Comparison of ENCODE assay signal across 27 cellular contexts in the genomic region with DNA sequence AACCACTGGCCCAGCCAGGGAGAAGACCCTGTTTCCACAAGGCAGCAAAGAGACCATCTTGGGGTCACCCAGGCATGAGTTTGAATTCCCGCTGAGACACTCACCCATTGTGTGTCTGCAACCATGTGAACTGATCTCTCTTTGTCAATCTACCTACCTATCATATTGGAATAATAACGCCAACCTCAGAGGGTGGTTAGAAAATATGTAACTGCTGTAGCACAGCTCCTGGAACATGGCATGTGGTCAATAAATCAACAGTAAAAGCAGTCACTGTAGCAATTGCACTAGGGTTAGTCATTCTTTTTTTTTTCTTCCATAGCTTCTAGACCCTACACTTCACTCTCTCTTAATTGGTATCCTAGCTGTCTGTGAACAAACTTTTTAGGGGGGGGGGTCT.
"Had no signal": no experiment of that assay in that cellular context is flagged by ENCODE, and none has a peak within 500 bp of the region (broad histone marks: within the 10 kb centered on the region; RNA-seq: fewer than 3 reads in every experiment).

No MANE protein-coding gene starts in this region.

- H3K27ac ChIP-seq: esophagus muscularis mucosa, heart right ventricle, ovary, right lobe of liver, suprapubic skin, transverse colon, VCaP had no signal

- H3K27me3 ChIP-seq: esophagus muscularis mucosa, heart right ventricle, ovary, right lobe of liver, suprapubic skin, transverse colon had no signal

- FAIRE-seq: bronchial epithelial cell, endothelial cell of umbilical vein, small intestine had no signal

- H3K27me3 Mint-ChIP-seq: activated naive CD4-positive, alpha-beta T cell treated with anti-CD3 and anti-CD28 coated beads, Interleukin-2, amount 10 ng/mL, durations not matched to agents 7 days and 5 days; activated naive CD8-positive, alpha-beta T cell treated with anti-CD3 and anti-CD28 coated beads, Interleukin-2, amount 50 U/mL, for 24 hours; memory B cell; stimulated activated naive CD8-positive, alpha-beta T cell treated with anti-CD3 and anti-CD28 coated beads, Interleukin-15, amount 100 ng/mL, for 72 hours had no signal

- H3K27ac Mint-ChIP-seq: activated naive CD4-positive, alpha-beta T cell treated with anti-CD3 and anti-CD28 coated beads, Interleukin-2, amount 10 ng/mL, durations not matched to agents 7 days and 5 days; activated naive CD8-positive, alpha-beta T cell treated with anti-CD3 and anti-CD28 coated beads, Interleukin-2, amount 50 U/mL, for 24 hours; memory B cell; naive thymus-derived CD8-positive, alpha-beta T cell; stimulated activated naive CD8-positive, alpha-beta T cell treated with anti-CD3 and anti-CD28 coated beads, Interleukin-15, amount 100 ng/mL, for 72 hours had no signal

- DNase-seq: activated CD4-positive, CD25-positive, alpha-beta regulatory T cell treated with anti-CD3 and anti-CD28 coated beads, Interleukin-2, amount 50 U/mL, for 72 hours; activated CD8-positive, alpha-beta memory T cell treated with anti-CD3 and anti-CD28 coated beads for 24 hours; activated CD8-positive, alpha-beta memory T cell treated with anti-CD3 and anti-CD28 coated beads, Interleukin-2, amount 50 U/mL, for 48 hours; activated effector memory CD4-positive, alpha-beta T cell treated with Interleukin-2 at 50 U/mL for 16 hours; activated naive CD4-positive, alpha-beta T cell treated with anti-CD3 and anti-CD28 coated beads, Interleukin-2, amount 10 ng/mL, durations not matched to agents 7 days and 5 days; activated naive CD8-positive, alpha-beta T cell treated with anti-CD3 and anti-CD28 coated beads, Interleukin-2, amount 50 U/mL, for 24 hours; activated T-cell treated with anti-CD3 and anti-CD28 coated beads, Interleukin-2, amount 50 U/mL, for 48 hours; cerebellar nuclear complex; dermis blood vessel endothelial cell; effector memory CD4-positive, alpha-beta T cell; heart right ventricle; kidney glomerular epithelial cell; left ventricle myocardium superior; naive thymus-derived CD8-positive, alpha-beta T cell; ovary; right lobe of liver; small intestine; stimulated activated CD4-positive, alpha-beta T cell treated with anti-CD3 and anti-CD28 coated beads, Interleukin-4, amount 100 ng/mL, for 1 hour; stimulated activated naive CD8-positive, alpha-beta T cell treated with anti-CD3 and anti-CD28 coated beads, Interleukin-15, amount 100 ng/mL, for 72 hours; T-helper 2 cell; transverse colon had no signal

- H3K9me3 ChIP-seq: esophagus muscularis mucosa, ovary, right lobe of liver, suprapubic skin had no signal

- H3K4me3 ChIP-seq: esophagus muscularis mucosa, heart right ventricle, ovary, right lobe of liver, suprapubic skin, transverse colon had no signal

- H3K4me1 ChIP-seq: esophagus muscularis mucosa, heart right ventricle, right lobe of liver, suprapubic skin, transverse colon had no signal

- H3K36me3 Mint-ChIP-seq: activated naive CD4-positive, alpha-beta T cell treated with anti-CD3 and anti-CD28 coated beads, Interleukin-2, amount 10 ng/mL, durations not matched to agents 7 days and 5 days; memory B cell; naive thymus-derived CD8-positive, alpha-beta T cell had no signal

- H3K4me1 Mint-ChIP-seq: activated naive CD4-positive, alpha-beta T cell treated with anti-CD3 and anti-CD28 coated beads, Interleukin-2, amount 10 ng/mL, durations not matched to agents 7 days and 5 days; activated naive CD8-positive, alpha-beta T cell treated with anti-CD3 and anti-CD28 coated beads, Interleukin-2, amount 50 U/mL, for 24 hours; memory B cell; naive thymus-derived CD8-positive, alpha-beta T cell; stimulated activated naive CD8-positive, alpha-beta T cell treated with anti-CD3 and anti-CD28 coated beads, Interleukin-15, amount 100 ng/mL, for 72 hours had no signal

- H3K4me3 Mint-ChIP-seq: activated naive CD4-positive, alpha-beta T cell treated with anti-CD3 and anti-CD28 coated beads, Interleukin-2, amount 10 ng/mL, durations not matched to agents 7 days and 5 days; activated naive CD8-positive, alpha-beta T cell treated with anti-CD3 and anti-CD28 coated beads, Interleukin-2, amount 50 U/mL, for 24 hours; memory B cell; naive thymus-derived CD8-positive, alpha-beta T cell; stimulated activated naive CD8-positive, alpha-beta T cell treated with anti-CD3 and anti-CD28 coated beads, Interleukin-15, amount 100 ng/mL, for 72 hours had no signal

- H3K36me3 ChIP-seq: esophagus muscularis mucosa, heart right ventricle, ovary, right lobe of liver, suprapubic skin, transverse colon had no signal
